ENCODE assay signal across 23 cellular contexts in genomic region chr10:25666276-25666675, GRCh38.
A peak's percentile ranks its signal among the peaks of the same experiment; 100 is the strongest.
DNase-seq lines count a peak whose midpoint lies in the region; ATAC-seq and TF ChIP-seq lines count a peak whose summit lies in the region.
"Had no signal": no experiment of that assay in that cellular context is flagged by ENCODE, and none has a peak within 500 bp of the region (broad histone marks: within the 10 kb centered on the region; RNA-seq: fewer than 3 reads in every experiment).

No MANE protein-coding gene starts in this region.

- no peak for TF ChIP-seq CTCF in MCF 10A (IDR thresholded peaks at IDR 0.05; ENCODE audit: unreplicated experiment)
- no peak for TF ChIP-seq CTCF in breast epithelium (IDR thresholded peaks at IDR 0.05)
- no peak for TF ChIP-seq CTCF in fibroblast of villous mesenchyme (IDR thresholded peaks at IDR 0.05; ENCODE audit: insufficient read depth, low read depth, low read length)
- TF ChIP-seq CTCF in omental fat pad (IDR thresholded peaks at IDR 0.05): no peak
- no peak for TF ChIP-seq CTCF in MM.1S (IDR thresholded peaks at IDR 0.05; ENCODE audit: low read length)

- H3K4me1 ChIP-seq in breast epithelium (no peaks in the 10 kb centered on the region), MM.1S (ENCODE audit: low read length) (no peaks in the 10 kb centered on the region)
- H3K4me1 ChIP-seq: BE2C, Caco-2 had no signal

- no peaks in the 10 kb centered on the region for H3K36me3 Mint-ChIP-seq in MCF 10A (ENCODE audit: insufficient read depth, unreplicated experiment)
- peaks cover 0 to 1% of the 10 kb centered on the region in 2 donors for H3K36me3 Mint-ChIP-seq in stimulated activated naive B cell treated with anti-CD40 and anti-IgM and Interleukin-4, amounts not matched to agents 10 μg/mL and 1 μg/mL and 100 μg/mL, for 72 hours
- H3K36me3 Mint-ChIP-seq: CD4-positive, CD25-positive, alpha-beta regulatory T cell had no signal

- no TSS peak for BruUV-seq in MCF 10A (replicated peaks; lab: Mats Ljungman, UMichigan)

- no peaks in the 10 kb centered on the region for H3K27me3 ChIP-seq in breast epithelium
- H3K27me3 ChIP-seq in MM.1S (replicated peaks; ENCODE audit: insufficient read depth, low read length): no peaks in the 10 kb centered on the region
- H3K27me3 ChIP-seq: BE2C, MG63 had no signal

- no peak overlapping the region for H3K4me3 Mint-ChIP-seq in MCF 10A (ENCODE audit: unreplicated experiment)
- H3K4me3 Mint-ChIP-seq in stimulated activated naive B cell treated with anti-CD40 and anti-IgM and Interleukin-4, amounts not matched to agents 10 μg/mL and 1 μg/mL and 100 μg/mL, for 72 hours: no peak overlapping the region
- H3K4me3 Mint-ChIP-seq: CD4-positive, CD25-positive, alpha-beta regulatory T cell had no signal

- H4K20me1 ChIP-seq in MM.1S (ENCODE audit: insufficient read depth, low read length): no peaks in the 10 kb centered on the region

- CTCF ChIA-PET in MCF 10A (lab: Yijun Ruan, JAX): no interaction called here

- no peaks in the 10 kb centered on the region for H3K4me1 Mint-ChIP-seq in MCF 10A (ENCODE audit: insufficient read depth, unreplicated experiment)
- H3K4me1 Mint-ChIP-seq in stimulated activated naive B cell treated with anti-CD40 and anti-IgM and Interleukin-4, amounts not matched to agents 10 μg/mL and 1 μg/mL and 100 μg/mL, for 72 hours: peaks cover 0 to 4% of the 10 kb centered on the region in 2 donors
- H3K4me1 Mint-ChIP-seq: CD4-positive, CD25-positive, alpha-beta regulatory T cell had no signal

- H3K9me3 Mint-ChIP-seq in MCF 10A (ENCODE audit: unreplicated experiment): no peaks in the 10 kb centered on the region
- H3K9me3 Mint-ChIP-seq in stimulated activated naive B cell treated with anti-CD40 and anti-IgM and Interleukin-4, amounts not matched to agents 10 μg/mL and 1 μg/mL and 100 μg/mL, for 72 hours: no peaks in the 10 kb centered on the region

- no peak overlapping the region for H3K4me3 ChIP-seq in breast epithelium
- H3K4me3 ChIP-seq in fibroblast of villous mesenchyme (ENCODE audit: low read depth, low read length): no peak overlapping the region
- H3K4me3 ChIP-seq in MM.1S (ENCODE audit: low read length): no peak overlapping the region
- H3K4me3 ChIP-seq: MG63 had no signal

- no peaks in the 10 kb centered on the region for H3K9me2 ChIP-seq in MM.1S (replicated peaks; ENCODE audit: insufficient read depth, low read length)

- H3K9ac ChIP-seq in MM.1S (ENCODE audit: low read length): no peak overlapping the region

- no peak for ATAC-seq in stimulated activated naive B cell treated with anti-CD40 and anti-IgM and Interleukin-4, amounts not matched to agents 10 μg/mL and 1 μg/mL and 100 μg/mL, for 72 hours (replicated peaks)
- ATAC-seq in omental fat pad (ENCODE audit: low FRiP score): no peak
- ATAC-seq: PC-3 had no signal

- no peak overlapping the region for H3K27ac Mint-ChIP-seq in MCF 10A (ENCODE audit: low read depth, unreplicated experiment)
- no peak overlapping the region for H3K27ac Mint-ChIP-seq in stimulated activated naive B cell treated with anti-CD40 and anti-IgM and Interleukin-4, amounts not matched to agents 10 μg/mL and 1 μg/mL and 100 μg/mL, for 72 hours
- H3K27ac Mint-ChIP-seq: CD4-positive, CD25-positive, alpha-beta regulatory T cell had no signal

- H3F3A ChIP-seq in MM.1S (ENCODE audit: insufficient read depth, low read length): no peaks in the 10 kb centered on the region

- peaks cover 85% of the 10 kb centered on the region for H3K27me3 Mint-ChIP-seq in MCF 10A (ENCODE audit: insufficient read depth, unreplicated experiment)
- H3K27me3 Mint-ChIP-seq in stimulated activated naive B cell treated with anti-CD40 and anti-IgM and Interleukin-4, amounts not matched to agents 10 μg/mL and 1 μg/mL and 100 μg/mL, for 72 hours: peaks cover 4 to 5% of the 10 kb centered on the region in 2 donors
- H3K27me3 Mint-ChIP-seq: CD4-positive, CD25-positive, alpha-beta regulatory T cell had no signal

- no peaks in the 10 kb centered on the region for H3K79me2 ChIP-seq in MM.1S (ENCODE audit: low read length)

- TF ChIP-seq POLR2A in breast epithelium (IDR thresholded peaks at IDR 0.05): no peak

- no peak overlapping the region for H2AFZ ChIP-seq in MM.1S (ENCODE audit: low read length)

- H3K9me3 ChIP-seq in breast epithelium (peaks cover 0 to 8% of the 10 kb centered on the region in 2 donors), MM.1S (replicated peaks; ENCODE audit: insufficient read depth, low read length) (no peaks in the 10 kb centered on the region; the same call in 1 of the 2 replicates)
- H3K9me3 ChIP-seq: BE2C, Caco-2, MG63 had no signal

- H3K4me2 ChIP-seq in MM.1S (ENCODE audit: low read depth, low read length): no peak overlapping the region

- intact Hi-C loops in MCF 10A (cut with micrococcal nuclease) (no loop called here), breast epithelium (cut with DNase I; ENCODE audit: low total_unique reads) (no loop called here)

- H3K27ac ChIP-seq in breast epithelium: no peak overlapping the region
- no peak overlapping the region for H3K27ac ChIP-seq in MM.1S (ENCODE audit: low read length)
- H3K27ac ChIP-seq: 22Rv1, RWPE1 had no signal

- H3K36me3 ChIP-seq in breast epithelium (no peaks in the 10 kb centered on the region), MM.1S (replicated peaks; ENCODE audit: insufficient read depth, low read length) (no peaks in the 10 kb centered on the region)
- H3K36me3 ChIP-seq: BE2C, MG63 had no signal

- DNase-seq in MCF 10A (ENCODE audit: unreplicated experiment) (peak; percentile 3), breast epithelium (ENCODE audit: low spot score in 2 of 2) (no peak), fibroblast of villous mesenchyme (ENCODE audit: low read depth) (peak; percentile 27), midbrain (lab: John Stamatoyannopoulos, UW) (peak; percentile 47), RKO (ENCODE audit: low spot score) (no peak), omental fat pad (ENCODE audit: low spot score) (no peak), MM.1S (no peak)
- DNase-seq in stimulated activated naive B cell treated with anti-CD40 and anti-IgM and Interleukin-4, amounts not matched to agents 10 μg/mL and 1 μg/mL and 100 μg/mL, for 72 hours: no peak
- DNase-seq: BE2C; Caco-2; CD4-positive, CD25-positive, alpha-beta regulatory T cell; GDM1; H7; IMR-90; MG63; NCI-H1092; NCI-H1436 treated with DMSO at 0.1 percent for 48 hours; NCI-H2029; NCI-H345; NCI-H524 treated with DMSO at 0.1 percent for 48 hours; PC-3 had no signal

- POLR2A ChIA-PET in MCF 10A (lab: Yijun Ruan, JAX): no interaction called here

Comparison
In these comparisons a context has a peak if more than half of its experiments do, and no peak if none do; other contexts are left out.
1. DNase-seq: peak in MCF 10A (single experiment), fibroblast of villous mesenchyme (single experiment) and midbrain (single experiment); none in breast epithelium (0 of 2), stimulated activated naive B cell treated with anti-CD40 and anti-IgM and Interleukin-4, amounts not matched to agents 10 μg/mL and 1 μg/mL and 100 μg/mL, for 72 hours (single experiment), RKO (single experiment), omental fat pad (single experiment) and MM.1S (single experiment).